ENCODE assay signal across 28 cellular contexts in the genomic region with DNA sequence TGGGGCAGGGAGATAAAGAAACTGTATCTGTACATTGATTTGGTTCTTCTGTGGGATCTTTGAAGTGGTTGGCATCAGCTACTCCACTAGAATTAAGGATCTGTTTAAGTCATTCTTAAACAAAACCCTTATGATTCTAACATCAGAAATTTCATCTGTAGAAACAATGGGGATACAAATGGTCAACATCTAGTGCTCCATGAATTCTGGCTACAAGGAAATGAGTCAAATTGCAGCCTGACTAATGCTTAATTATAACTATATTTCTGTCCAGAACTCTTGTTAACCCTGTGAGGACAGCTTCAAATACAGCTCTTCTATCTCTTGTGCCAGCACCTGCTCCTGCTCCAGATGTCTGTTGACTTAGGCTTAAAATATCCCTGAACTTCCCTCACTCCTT.
"Had no signal": no experiment of that assay in that cellular context is flagged by ENCODE, and none has a peak within 500 bp of the region (broad histone marks: within the 10 kb centered on the region; RNA-seq: fewer than 3 reads in every experiment).

No MANE protein-coding gene starts in this region.

- H3K27me3 ChIP-seq: colonic mucosa, esophagus muscularis mucosa, foreskin keratinocyte, right atrium auricular region had no signal

- H3K27ac Mint-ChIP-seq: activated CD4-positive, alpha-beta memory T cell treated with anti-CD3 and anti-CD28 coated beads, Interleukin-2, amount 10 ng/mL, durations not matched to agents 7 days and 5 days; activated CD4-positive, alpha-beta T cell treated with anti-CD3 and anti-CD28 coated beads for 36 hours; activated CD8-positive, alpha-beta memory T cell treated with anti-CD3 and anti-CD28 coated beads, Interleukin-2, amount 10 ng/mL, durations not matched to agents 7 days and 5 days; activated naive CD8-positive, alpha-beta T cell treated with anti-CD3 and anti-CD28 coated beads, Interleukin-2, amount 10 ng/mL, durations not matched to agents 7 days and 5 days; activated T-helper 17 cell treated with anti-CD3 and anti-CD28 coated beads, Interleukin-2, amount 50 U/mL, for 72 hours; brain; nephron progenitor cell; T-helper 2 cell treated with Interferon-gamma antibody and Interleukin-4, amounts not matched to agents 5 μg/mL and 100 μg/mL, for 36 hours had no signal

- H3K4me3 ChIP-seq: colonic mucosa, esophagus muscularis mucosa, lower lobe of right lung, right atrium auricular region, tibial artery had no signal

- H3K36me3 ChIP-seq: colonic mucosa, esophagus muscularis mucosa, lower lobe of right lung, right atrium auricular region, tibial artery had no signal

- H3K36me3 Mint-ChIP-seq: activated CD8-positive, alpha-beta memory T cell treated with anti-CD3 and anti-CD28 coated beads, Interleukin-2, amount 10 ng/mL, durations not matched to agents 7 days and 5 days; activated naive CD8-positive, alpha-beta T cell treated with anti-CD3 and anti-CD28 coated beads, Interleukin-2, amount 10 ng/mL, durations not matched to agents 7 days and 5 days; brain had no signal

- FAIRE-seq: endometrium, TTC549, urothelium cell line had no signal

- H3K27ac ChIP-seq: colonic mucosa, esophagus muscularis mucosa, foreskin keratinocyte, lower lobe of right lung, right atrium auricular region, tibial artery had no signal

- DNase-seq: activated CD4-positive, alpha-beta memory T cell treated with anti-CD3 and anti-CD28 coated beads, Interleukin-2, amount 10 ng/mL, durations not matched to agents 7 days and 5 days; activated CD4-positive, alpha-beta T cell treated with anti-CD3 and anti-CD28 coated beads for 36 hours; activated CD8-positive, alpha-beta memory T cell treated with anti-CD3 and anti-CD28 coated beads, Interleukin-2, amount 10 ng/mL, durations not matched to agents 7 days and 5 days; activated naive CD4-positive, alpha-beta T cell treated with Interleukin-2 at 50 U/mL for 16 hours; activated naive CD8-positive, alpha-beta T cell treated with anti-CD3 and anti-CD28 coated beads, Interleukin-2, amount 10 ng/mL, durations not matched to agents 7 days and 5 days; amygdala; colonic mucosa; foreskin keratinocyte; glutamatergic neuron; hippocampal formation; islet precursor cell; lower lobe of right lung; midbrain; nephron progenitor cell; nucleus accumbens; posterior cingulate gyrus; stimulated activated CD4-positive, alpha-beta T cell treated with anti-CD3 and anti-CD28 coated beads, Interleukin-2, amount 100 ng/mL, for 24 hours; stimulated activated naive CD8-positive, alpha-beta T cell treated with anti-CD3 and anti-CD28 coated beads, Interleukin-15, Interleukin-2, amounts not matched to agents 100 U/mL and 50 U/mL, for 24 hours; tibial artery had no signal

- H3K4me3 Mint-ChIP-seq: activated CD4-positive, alpha-beta memory T cell treated with anti-CD3 and anti-CD28 coated beads, Interleukin-2, amount 10 ng/mL, durations not matched to agents 7 days and 5 days; activated CD4-positive, alpha-beta T cell treated with anti-CD3 and anti-CD28 coated beads for 36 hours; activated CD8-positive, alpha-beta memory T cell treated with anti-CD3 and anti-CD28 coated beads, Interleukin-2, amount 10 ng/mL, durations not matched to agents 7 days and 5 days; activated naive CD8-positive, alpha-beta T cell treated with anti-CD3 and anti-CD28 coated beads, Interleukin-2, amount 10 ng/mL, durations not matched to agents 7 days and 5 days; activated T-helper 17 cell treated with anti-CD3 and anti-CD28 coated beads, Interleukin-2, amount 50 U/mL, for 72 hours; brain; central memory CD8-positive, alpha-beta T cell; nephron progenitor cell; T-helper 2 cell treated with Interferon-gamma antibody and Interleukin-4, amounts not matched to agents 5 μg/mL and 100 μg/mL, for 36 hours had no signal

- H3K4me1 ChIP-seq: colonic mucosa, esophagus muscularis mucosa, lower lobe of right lung, right atrium auricular region, tibial artery had no signal

- H3K4me1 Mint-ChIP-seq: activated CD4-positive, alpha-beta memory T cell treated with anti-CD3 and anti-CD28 coated beads, Interleukin-2, amount 10 ng/mL, durations not matched to agents 7 days and 5 days; activated CD4-positive, alpha-beta T cell treated with anti-CD3 and anti-CD28 coated beads for 36 hours; activated CD8-positive, alpha-beta memory T cell treated with anti-CD3 and anti-CD28 coated beads, Interleukin-2, amount 10 ng/mL, durations not matched to agents 7 days and 5 days; activated T-helper 17 cell treated with anti-CD3 and anti-CD28 coated beads, Interleukin-2, amount 50 U/mL, for 72 hours; brain; central memory CD8-positive, alpha-beta T cell; nephron progenitor cell had no signal

- H3K9me3 ChIP-seq: colonic mucosa, esophagus muscularis mucosa, lower lobe of right lung, right atrium auricular region, tibial artery had no signal

- ATAC-seq: activated CD4-positive, alpha-beta T cell treated with anti-CD3 and anti-CD28 coated beads for 36 hours; activated CD8-positive, alpha-beta memory T cell treated with anti-CD3 and anti-CD28 coated beads, Interleukin-2, amount 10 ng/mL, durations not matched to agents 7 days and 5 days; activated T-helper 17 cell treated with anti-CD3 and anti-CD28 coated beads, Interleukin-2, amount 50 U/mL, for 72 hours; foreskin keratinocyte; lower lobe of right lung; stimulated activated naive CD8-positive, alpha-beta T cell treated with anti-CD3 and anti-CD28 coated beads, Interleukin-15, Interleukin-2, amounts not matched to agents 100 U/mL and 50 U/mL, for 24 hours had no signal

- H3K9me3 Mint-ChIP-seq: activated CD4-positive, alpha-beta memory T cell treated with anti-CD3 and anti-CD28 coated beads, Interleukin-2, amount 10 ng/mL, durations not matched to agents 7 days and 5 days; activated naive CD8-positive, alpha-beta T cell treated with anti-CD3 and anti-CD28 coated beads, Interleukin-2, amount 10 ng/mL, durations not matched to agents 7 days and 5 days; activated T-helper 17 cell treated with anti-CD3 and anti-CD28 coated beads, Interleukin-2, amount 50 U/mL, for 72 hours; central memory CD8-positive, alpha-beta T cell; nephron progenitor cell; T-helper 2 cell treated with Interferon-gamma antibody and Interleukin-4, amounts not matched to agents 5 μg/mL and 100 μg/mL, for 36 hours had no signal
